9 cellular contexts compared by ENCODE assay signal in the genomic region with DNA sequence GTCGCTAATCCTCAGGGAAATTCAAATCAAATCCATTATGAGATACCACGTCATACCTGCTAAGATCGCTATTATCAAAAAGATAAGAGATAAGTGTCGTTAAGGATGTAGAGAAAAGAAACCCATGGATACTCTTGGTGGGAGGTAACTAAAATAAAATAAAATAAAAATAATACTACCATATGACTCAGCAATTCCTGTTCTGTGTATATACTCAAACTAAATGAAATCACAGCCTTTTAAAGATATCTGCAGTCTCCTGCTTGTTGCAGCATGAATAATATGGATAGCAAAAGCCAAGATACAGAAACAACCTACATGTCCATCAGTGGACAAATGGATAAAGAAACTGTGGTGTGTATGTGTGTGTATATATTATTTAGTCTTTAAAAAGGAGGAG.
"Had no signal": no experiment of that assay in that cellular context is flagged by ENCODE, and none has a peak within 500 bp of the region (broad histone marks: within the 10 kb centered on the region; RNA-seq: fewer than 3 reads in every experiment).

No MANE protein-coding gene starts in this region.

- ATAC-seq: HCT116 had no signal

- H3K4me3 ChIP-seq: GM23248, HAP-1 had no signal

- H3K9me3 ChIP-seq: HAP-1 had no signal

- H3K4me3 Mint-ChIP-seq: HFFc6, IgD-negative memory B cell had no signal

- H3K9ac ChIP-seq: GM23248 had no signal

- H3K4me1 Mint-ChIP-seq: IgD-negative memory B cell had no signal

- H3K27me3 Mint-ChIP-seq: IgD-negative memory B cell had no signal

- H3K9me3 Mint-ChIP-seq: HFFc6 had no signal

- H3K27ac ChIP-seq: GM23248, HL-60 had no signal

- H3K4me1 ChIP-seq: HAP-1 had no signal

- H3K27ac Mint-ChIP-seq: HFFc6, IgD-negative memory B cell had no signal

- DNase-seq: GM23248, GOT3, H7, HFFc6, KG1 had no signal

- H3K36me3 ChIP-seq: HAP-1 had no signal

- H3K36me3 Mint-ChIP-seq: IgD-negative memory B cell had no signal

- H2AFZ ChIP-seq: GM23248 had no signal
